Comparison of ENCODE assay signal across 1 cellular context in genomic region chr22:37281646-37282384, GRCh38.
TF ChIP-seq lines count a peak whose summit lies in the region.

No MANE protein-coding gene starts in this region.

TF ChIP-seq in H1, 55 proteins besides CTCF, POLR2A, EP300 and RAD21 (continued from another document):
- TF ChIP-seq CHD7 (IDR thresholded peaks at IDR 0.05; ENCODE audit: insufficient replicate concordance, low read length): no peak
- TF ChIP-seq POU5F1 (IDR thresholded peaks at IDR 0.05; ENCODE audit: low read depth, low read length): no peak
- TF ChIP-seq TCF12 (IDR thresholded peaks at IDR 0.05; ENCODE audit: low read depth, low read length): no peak
- TF ChIP-seq TEAD4 (IDR thresholded peaks at IDR 0.05; ENCODE audit: low read depth, low read length): no peak
- no peak for TF ChIP-seq SIX5 (IDR thresholded peaks at IDR 0.05; ENCODE audit: low read depth, low read length)
- no peak for TF ChIP-seq ZNF274 (IDR thresholded peaks at IDR 0.05; ENCODE audit: borderline replicate concordance, extremely low read depth, low read length)
- TF ChIP-seq FOSL1 (IDR thresholded peaks at IDR 0.05; ENCODE audit: insufficient read depth, low read depth, low read length): no peak
- TF ChIP-seq TBP (IDR thresholded peaks at IDR 0.05; ENCODE audit: low read depth, low read length): no peak
- TF ChIP-seq SUZ12 (IDR thresholded peaks at IDR 0.05; ENCODE audit: low read length): no peak
- no peak for TF ChIP-seq CBX8 (IDR thresholded peaks at IDR 0.05; ENCODE audit: borderline replicate concordance, low read depth, low read length)
- no peak for TF ChIP-seq SAP30 (IDR thresholded peaks at IDR 0.05; ENCODE audit: insufficient read depth, insufficient replicate concordance, low read length)
- TF ChIP-seq HDAC2 (IDR thresholded peaks at IDR 0.05; ENCODE audit: borderline replicate concordance in 1 of 2, low read depth in 2 of 2, low read length in 2 of 2): no peak
- no peak for TF ChIP-seq CREB1 (IDR thresholded peaks at IDR 0.05)
- no peak for TF ChIP-seq RFX5 (IDR thresholded peaks at IDR 0.05; ENCODE audit: borderline replicate concordance, low read depth, low read length)
- TF ChIP-seq KDM5A (IDR thresholded peaks at IDR 0.05; ENCODE audit: low read length): no peak
